8 cellular contexts compared by ENCODE assay signal in genomic region chr14:102776761-102777710, GRCh38. TPM values are rescaled to one million over a fixed set of nuclear protein-coding genes. Genes with fewer than 3 reads are reported as not detected.
A peak's percentile ranks its signal among the peaks of the same experiment; 100 is the strongest.
DNase-seq lines count a peak whose midpoint lies in the region; ATAC-seq lines count a peak whose summit lies in the region.

Gene TRAF3 (plus strand): TSS chr14:102777449. CDS start chr14:102870202, 92,753 bp downstream.

- H3K4me3 ChIP-seq in right cardiac atrium (ENCODE audit: low read length) (peak within 1 kb of the TSS; percentile 96), aorta (ENCODE audit: low read length in 2 of 2) (peak within 1 kb of the TSS; percentile 87 to 95)

- H3K9me3 ChIP-seq in right cardiac atrium (ENCODE audit: control insufficient read depth, low read length) (no peaks in the 10 kb centered on the region), aorta (ENCODE audit: control insufficient read depth, low read length) (no peaks in the 10 kb centered on the region)

- intact Hi-C loops in right cardiac atrium (cut with DNase I) (loop anchor here in 3 of 4 donors (10.0 kb wide), 2 partner anchors 138 to 148 kb away; partner anchors contain the start of gene AMN (in 1 of the 3)), aorta (cut with DNase I) (loop anchor here in 1 of 2 donors (10.0 kb wide), 1 partner anchor 98 kb away; no protein-coding TSS in a partner anchor)

- no peaks in the 10 kb centered on the region for H3K27me3 ChIP-seq in right cardiac atrium (ENCODE audit: control insufficient read depth, insufficient read depth)
- H3K27me3 ChIP-seq in aorta (ENCODE audit: control insufficient read depth in 1 of 2, insufficient read depth in 2 of 2, low read length in 1 of 2) = no peaks in the 10 kb centered on the region

- H3K36me3 ChIP-seq in aorta (ENCODE audit: control insufficient read depth in 1 of 2, insufficient read depth in 2 of 2, low read length in 1 of 2) = no peaks in the 10 kb centered on the region

- H3K4me3 Mint-ChIP-seq in T-helper 2 cell treated with Interferon-gamma antibody and Interleukin-4, amounts not matched to agents 5 μg/mL and 100 μg/mL, for 36 hours = peak within 1 kb of the TSS; percentile 88

- no peaks in the 10 kb centered on the region for H3K9me3 Mint-ChIP-seq in T-helper 2 cell treated with Interferon-gamma antibody and Interleukin-4, amounts not matched to agents 5 μg/mL and 100 μg/mL, for 36 hours

- peak within 1 kb of the TSS; percentile 96 for H3K27ac Mint-ChIP-seq in T-helper 2 cell treated with Interferon-gamma antibody and Interleukin-4, amounts not matched to agents 5 μg/mL and 100 μg/mL, for 36 hours

- H3K4me1 Mint-ChIP-seq in T-helper 2 cell treated with Interferon-gamma antibody and Interleukin-4, amounts not matched to agents 5 μg/mL and 100 μg/mL, for 36 hours (ENCODE audit: low read depth) = peaks cover 32% of the 10 kb centered on the region

- 13% methylated on average over 160 of the region's 163 CpGs for WGBS in right cardiac atrium
- 14 to 38% methylated on average over 58 to 163 of the region's 163 CpGs for WGBS in aorta, 2 donors

- H3K4me1 ChIP-seq in right cardiac atrium (ENCODE audit: control insufficient read depth, insufficient read depth, low read length) = no peaks in the 10 kb centered on the region
- H3K4me1 ChIP-seq in aorta (ENCODE audit: control insufficient read depth in 1 of 2, insufficient read depth in 2 of 2, low read length in 2 of 2) = peaks cover 0 to 5% of the 10 kb centered on the region in 2 donors

- H3K27ac ChIP-seq in right cardiac atrium (ENCODE audit: low read length) (peak within 1 kb of the TSS; percentile 5), aorta (ENCODE audit: low read depth in 1 of 2, low read length in 2 of 2) (peak within 1 kb of the TSS; percentile 23 to 36)

- H3K27me3 Mint-ChIP-seq in T-helper 2 cell treated with Interferon-gamma antibody and Interleukin-4, amounts not matched to agents 5 μg/mL and 100 μg/mL, for 36 hours (ENCODE audit: low read depth) = no peaks in the 10 kb centered on the region

- H3K36me3 Mint-ChIP-seq in T-helper 2 cell treated with Interferon-gamma antibody and Interleukin-4, amounts not matched to agents 5 μg/mL and 100 μg/mL, for 36 hours (ENCODE audit: low read depth) = peaks cover 14% of the 10 kb centered on the region

- DNase-seq in CD1c-positive myeloid dendritic cell (ENCODE audit: extremely low spot score) (peak; percentile 95), HT-29 (ENCODE audit: low spot score) (peak; percentile 31), anterior cingulate cortex (lab: John Stamatoyannopoulos, UW) (peak in 37 of 58 donors; percentile 16 to 71 (median 53)), right cardiac atrium (peak; percentile 75 to 91 (median 89)), renal cortical epithelial cell (ENCODE audit: low read depth) (peak; percentile 35), aorta (peak; percentile 89 to 92)
- DNase-seq in T-helper 2 cell treated with Interferon-gamma antibody and Interleukin-4, amounts not matched to agents 5 μg/mL and 100 μg/mL, for 36 hours (ENCODE audit: low spot score) = peak; percentile 85

- ATAC-seq in GM19452 (IDR thresholded peaks at IDR 0.05; ENCODE audit: unreplicated experiment) (peak; percentile 51), right cardiac atrium (peak; percentile 57 to 81), aorta (ENCODE audit: low FRiP score) (peak; percentile 58)

RNA-seq across cellular contexts. Expression of gene TRAF3, which starts in this region (rescaled TPM):
- 8.7 and 13.5 TPM in 2 replicates for total RNA-seq in HT-29 (2014; rRNA removed; shearing (Covaris generic))
- total RNA-seq in right cardiac atrium = 10 to 100 TPM in 3 of 4 donors, 1 to 10 TPM in 1; 9.6 to 15.4 (median 12.3) TPM
- polyA plus RNA-seq in right cardiac atrium = 3.9 TPM
- total RNA-seq in renal cortical epithelial cell = 40.1 and 59.5 TPM in 2 replicates
- total RNA-seq in aorta = 10 to 100 TPM; 18.1 to 32.6 TPM
- polyA plus RNA-seq in aorta = 1 to 10 TPM; 3.4 to 5.0 TPM

Comparison
In these comparisons a context has a peak if more than half of its experiments do, and no peak if none do; other contexts are left out.
1. Peak in every context shown above with its lines: DNase-seq, ATAC-seq, H3K4me3 ChIP-seq and H3K27ac ChIP-seq.
2. DNase-seq: peak in every context shown above with its lines; median percentile 95 in CD1c-positive myeloid dendritic cell; 90 in aorta; 89 in right cardiac atrium; 85 in T-helper 2 cell treated with Interferon-gamma antibody and Interleukin-4, amounts not matched to agents 5 μg/mL and 100 μg/mL, for 36 hours; 53 in anterior cingulate cortex; 35 in renal cortical epithelial cell; 31 in HT-29.